In genomic region chr9:112012026-112012902, GRCh38 we compare ENCODE assay signal across 8 cellular contexts.
A peak's percentile ranks its signal among the peaks of the same experiment; 100 is the strongest.
DNase-seq lines count a peak whose midpoint lies in the region; ATAC-seq and TF ChIP-seq lines count a peak whose summit lies in the region.

No MANE protein-coding gene starts in this region.

- peak overlapping the region; percentile 75 to 77 for H3K27ac ChIP-seq in left lung
- peak overlapping the region; percentile 58 for H3K27ac ChIP-seq in temporal lobe (ENCODE audit: low read depth, low read length)

- no peaks in the 10 kb centered on the region for H3K36me3 ChIP-seq in left lung

- peak; percentile 67 for ATAC-seq in HG02763 (IDR thresholded peaks at IDR 0.05; ENCODE audit: unreplicated experiment)
- peak; percentile 92 for ATAC-seq in left lung

- H3K9me3 ChIP-seq in left lung: no peaks in the 10 kb centered on the region

- H3K4me1 ChIP-seq in left lung: peaks cover 14 to 31% of the 10 kb centered on the region in 2 donors

- no peaks in the 10 kb centered on the region for H3K27me3 ChIP-seq in left lung

- no peak overlapping the region for H3K4me3 ChIP-seq in left lung

- DNase-seq in stimulated activated CD4-positive, alpha-beta T cell treated with anti-CD3 and anti-CD28 coated beads, Interleukin-4, amount 100 ng/mL, for 24 hours: peak; percentile 14
- no peak for DNase-seq in stimulated activated CD4-positive, alpha-beta T cell treated with anti-CD3 and anti-CD28 coated beads, Interleukin-12 subunit alpha, Interleukin-12 subunit beta, amount 100 ng/mL, for 4 hours
- DNase-seq in NCI-H2196 (lab: John Stamatoyannopoulos, UW; ENCODE audit: unreplicated experiment) (peak; percentile 64), brain pericyte (ENCODE audit: low read depth, low spot score) (peak; percentile 64), left lung (peak in 1 of 2 donors; percentile 72), D341Med (ENCODE audit: low spot score) (no peak)

- intact Hi-C loops in left lung (cut with DNase I): no loop called here

- TF ChIP-seq CTCF in left lung (IDR thresholded peaks at IDR 0.05): no peak

Comparison
In these comparisons a context has a peak if more than half of its experiments do, and no peak if none do; other contexts are left out.
1. DNase-seq: peak in stimulated activated CD4-positive, alpha-beta T cell treated with anti-CD3 and anti-CD28 coated beads, Interleukin-4, amount 100 ng/mL, for 24 hours (single experiment), NCI-H2196 (single experiment) and brain pericyte (single experiment); none in stimulated activated CD4-positive, alpha-beta T cell treated with anti-CD3 and anti-CD28 coated beads, Interleukin-12 subunit alpha, Interleukin-12 subunit beta, amount 100 ng/mL, for 4 hours (single experiment) and D341Med (single experiment).